ENCODE assay signal across 11 cellular contexts in the genomic region with DNA sequence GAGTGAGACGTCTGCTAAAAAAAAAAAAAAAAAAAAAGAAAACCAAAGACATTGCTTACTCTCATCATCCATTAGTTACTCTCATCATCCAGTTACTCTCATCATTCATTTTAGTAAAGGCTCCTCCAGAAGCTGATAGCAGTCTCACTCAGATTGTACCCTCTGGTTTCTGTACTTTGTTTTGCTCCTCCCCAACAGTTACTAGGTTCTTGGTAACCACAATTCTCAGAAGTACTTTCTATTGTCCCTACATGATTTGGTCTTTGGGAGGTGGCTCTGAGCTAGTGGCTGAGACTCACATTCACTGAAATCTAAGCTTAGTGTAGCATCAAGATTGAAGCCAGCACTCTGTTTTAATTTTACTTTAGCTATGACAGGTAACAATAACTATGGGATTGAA. TPM values are rescaled to one million over a fixed set of nuclear protein-coding genes. Genes with fewer than 3 reads are reported as not detected.
DNase-seq lines count a peak whose midpoint lies in the region; ATAC-seq and TF ChIP-seq lines count a peak whose summit lies in the region.
"Had no signal": no experiment of that assay in that cellular context is flagged by ENCODE, and none has a peak within 500 bp of the region (broad histone marks: within the 10 kb centered on the region; RNA-seq: fewer than 3 reads in every experiment).

No MANE protein-coding gene starts in this region.

- H3K4me2 ChIP-seq in KMS-11: peak overlapping the region; percentile 32; the same call in 1 of the 2 replicates

- H3K4me1 Mint-ChIP-seq in activated naive CD8-positive, alpha-beta T cell (ENCODE audit: low read depth): peaks cover 17% of the 10 kb centered on the region
- H3K4me1 Mint-ChIP-seq in activated naive CD8-positive, alpha-beta T cell treated with anti-CD3 and anti-CD28 coated beads for 36 hours: peaks cover 15% of the 10 kb centered on the region
- peaks cover 50% of the 10 kb centered on the region for H3K4me1 Mint-ChIP-seq in stimulated activated memory B cell treated with anti-CD40 and anti-IgM and Interleukin-4, amounts not matched to agents 10 μg/mL and 1 μg/mL and 100 μg/mL, for 72 hours
- H3K4me1 Mint-ChIP-seq in WTC11: no peaks in the 10 kb centered on the region
- H3K4me1 Mint-ChIP-seq: endodermal cell had no signal

- peak; percentile 58 for ATAC-seq in GM21619 (IDR thresholded peaks at IDR 0.05; ENCODE audit: unreplicated experiment)
- ATAC-seq in stimulated activated memory B cell treated with anti-CD40 and anti-IgM and Interleukin-4, amounts not matched to agents 10 μg/mL and 1 μg/mL and 100 μg/mL, for 72 hours: peak; percentile 81
- ATAC-seq in WTC11: no peak

- DNase-seq in activated naive CD8-positive, alpha-beta T cell treated with anti-CD3 and anti-CD28 coated beads for 36 hours: no peak
- no peak for DNase-seq in uterus
- no peak for DNase-seq in WTC11 (ENCODE audit: low spot score)
- no peak for DNase-seq in KG1 (lab: John Stamatoyannopoulos, UW)
- DNase-seq: activated naive CD4-positive, alpha-beta T cell treated with Interleukin-2 at 50 U/mL for 16 hours; endodermal cell; NK-92 treated with Interleukin-12 subunit alpha and Interleukin-12 subunit beta, amount 100 ng/mL, for 24 hours had no signal

- no peak overlapping the region for H2AFZ ChIP-seq in KMS-11 (ENCODE audit: low read depth)

- peak overlapping the region; percentile 2 for H3K27ac Mint-ChIP-seq in activated naive CD8-positive, alpha-beta T cell
- no peak overlapping the region for H3K27ac Mint-ChIP-seq in activated naive CD8-positive, alpha-beta T cell treated with anti-CD3 and anti-CD28 coated beads for 36 hours
- peak overlapping the region; percentile 5 for H3K27ac Mint-ChIP-seq in stimulated activated memory B cell treated with anti-CD40 and anti-IgM and Interleukin-4, amounts not matched to agents 10 μg/mL and 1 μg/mL and 100 μg/mL, for 72 hours
- H3K27ac Mint-ChIP-seq in WTC11: no peak overlapping the region
- H3K27ac Mint-ChIP-seq: endodermal cell had no signal

- no peak for TF ChIP-seq POLR2A in uterus (IDR thresholded peaks at IDR 0.05)

- H3K9me3 ChIP-seq in uterus: no peaks in the 10 kb centered on the region

- H3K4me1 ChIP-seq in KMS-11 (ENCODE audit: low read depth, poor library complexity, severe bottlenecking): peaks cover 31% of the 10 kb centered on the region
- no peaks in the 10 kb centered on the region for H3K4me1 ChIP-seq in uterus

- CTCF ChIA-PET in WTC11 (lab: Charles Lee): interaction anchor here (1.0 to 3.1 kb wide), 3 partner anchors 10 to 113 kb away, joined by 3 to 12 read pairs (median 12); no protein-coding TSS in a partner anchor

- H3K27me3 Mint-ChIP-seq in activated naive CD8-positive, alpha-beta T cell: peaks cover 3% of the 10 kb centered on the region
- peaks cover 2% of the 10 kb centered on the region for H3K27me3 Mint-ChIP-seq in activated naive CD8-positive, alpha-beta T cell treated with anti-CD3 and anti-CD28 coated beads for 36 hours
- H3K27me3 Mint-ChIP-seq in stimulated activated memory B cell treated with anti-CD40 and anti-IgM and Interleukin-4, amounts not matched to agents 10 μg/mL and 1 μg/mL and 100 μg/mL, for 72 hours: no peaks in the 10 kb centered on the region
- peaks cover 58% of the 10 kb centered on the region for H3K27me3 Mint-ChIP-seq in WTC11 (ENCODE audit: low read depth)

- H3K9me3 Mint-ChIP-seq in activated naive CD8-positive, alpha-beta T cell (ENCODE audit: low read depth): no peaks in the 10 kb centered on the region
- no peaks in the 10 kb centered on the region for H3K9me3 Mint-ChIP-seq in activated naive CD8-positive, alpha-beta T cell treated with anti-CD3 and anti-CD28 coated beads for 36 hours
- no peaks in the 10 kb centered on the region for H3K9me3 Mint-ChIP-seq in stimulated activated memory B cell treated with anti-CD40 and anti-IgM and Interleukin-4, amounts not matched to agents 10 μg/mL and 1 μg/mL and 100 μg/mL, for 72 hours
- H3K9me3 Mint-ChIP-seq in WTC11: peaks cover 26% of the 10 kb centered on the region

- no peaks in the 10 kb centered on the region for H3K36me3 ChIP-seq in KMS-11 (ENCODE audit: insufficient read depth)
- no peaks in the 10 kb centered on the region for H3K36me3 ChIP-seq in uterus

- H3K4me3 ChIP-seq in KMS-11 (IDR thresholded peaks at IDR 0.05; ENCODE audit: insufficient read depth, low read depth, low read length) (no peak overlapping the region), uterus (no peak overlapping the region)

- no peaks in the 10 kb centered on the region for H3K36me3 Mint-ChIP-seq in activated naive CD8-positive, alpha-beta T cell
- H3K36me3 Mint-ChIP-seq in activated naive CD8-positive, alpha-beta T cell treated with anti-CD3 and anti-CD28 coated beads for 36 hours: no peaks in the 10 kb centered on the region
- H3K36me3 Mint-ChIP-seq in stimulated activated memory B cell treated with anti-CD40 and anti-IgM and Interleukin-4, amounts not matched to agents 10 μg/mL and 1 μg/mL and 100 μg/mL, for 72 hours: no peaks in the 10 kb centered on the region
- peaks cover 3% of the 10 kb centered on the region for H3K36me3 Mint-ChIP-seq in WTC11

- intact Hi-C loops in uterus (cut with DNase I; ENCODE audit: low total_unique reads): no loop called here

- H3K27ac ChIP-seq in KMS-11 (no peak overlapping the region), uterus (peak overlapping the region in 1 of 2 donors; percentile 73)

- H3K79me2 ChIP-seq in KMS-11 (ENCODE audit: insufficient read depth, low read depth): no peaks in the 10 kb centered on the region

- POLR2A ChIA-PET in WTC11 (lab: Charles Lee): no interaction called here

- no peak for TF ChIP-seq CTCF in KMS-11 (conservative IDR thresholded peaks at IDR 0.05; ENCODE audit: low read depth, low read length)
- no peak for TF ChIP-seq CTCF in uterus (IDR thresholded peaks at IDR 0.05)
- no peak for TF ChIP-seq CTCF in WTC11 (IDR thresholded peaks at IDR 0.05)

- peak overlapping the region; percentile 6 for H3K4me3 Mint-ChIP-seq in activated naive CD8-positive, alpha-beta T cell
- no peak overlapping the region for H3K4me3 Mint-ChIP-seq in activated naive CD8-positive, alpha-beta T cell treated with anti-CD3 and anti-CD28 coated beads for 36 hours
- no peak overlapping the region for H3K4me3 Mint-ChIP-seq in stimulated activated memory B cell treated with anti-CD40 and anti-IgM and Interleukin-4, amounts not matched to agents 10 μg/mL and 1 μg/mL and 100 μg/mL, for 72 hours
- no peak overlapping the region for H3K4me3 Mint-ChIP-seq in WTC11
- H3K4me3 Mint-ChIP-seq: endodermal cell had no signal

- H3K27me3 ChIP-seq in KMS-11 (ENCODE audit: insufficient read depth, low read depth): no peaks in the 10 kb centered on the region
- H3K27me3 ChIP-seq in uterus: peaks cover 0 to 6% of the 10 kb centered on the region in 2 donors

- H3K9ac ChIP-seq in KMS-11: no peak overlapping the region

- H4K20me1 ChIP-seq in KMS-11 (ENCODE audit: insufficient read depth): no peaks in the 10 kb centered on the region

TF ChIP-seq in WTC11, 78 proteins besides CTCF, POLR2A, EP300 and RAD21:
- no peak for TF ChIP-seq NFE2L1 (CRISPR knock-in tag; IDR thresholded peaks at IDR 0.05)
- TF ChIP-seq, protein P1, sequence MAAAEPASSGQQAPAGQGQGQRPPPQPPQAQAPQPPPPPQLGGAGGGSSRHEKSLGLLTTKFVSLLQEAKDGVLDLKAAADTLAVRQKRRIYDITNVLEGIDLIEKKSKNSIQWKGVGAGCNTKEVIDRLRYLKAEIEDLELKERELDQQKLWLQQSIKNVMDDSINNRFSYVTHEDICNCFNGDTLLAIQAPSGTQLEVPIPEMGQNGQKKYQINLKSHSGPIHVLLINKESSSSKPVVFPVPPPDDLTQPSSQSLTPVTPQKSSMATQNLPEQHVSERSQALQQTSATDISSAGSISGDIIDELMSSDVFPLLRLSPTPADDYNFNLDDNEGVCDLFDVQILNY (CRISPR knock-in tag; IDR thresholded peaks at IDR 0.05): no peak
- TF ChIP-seq, protein P2, sequence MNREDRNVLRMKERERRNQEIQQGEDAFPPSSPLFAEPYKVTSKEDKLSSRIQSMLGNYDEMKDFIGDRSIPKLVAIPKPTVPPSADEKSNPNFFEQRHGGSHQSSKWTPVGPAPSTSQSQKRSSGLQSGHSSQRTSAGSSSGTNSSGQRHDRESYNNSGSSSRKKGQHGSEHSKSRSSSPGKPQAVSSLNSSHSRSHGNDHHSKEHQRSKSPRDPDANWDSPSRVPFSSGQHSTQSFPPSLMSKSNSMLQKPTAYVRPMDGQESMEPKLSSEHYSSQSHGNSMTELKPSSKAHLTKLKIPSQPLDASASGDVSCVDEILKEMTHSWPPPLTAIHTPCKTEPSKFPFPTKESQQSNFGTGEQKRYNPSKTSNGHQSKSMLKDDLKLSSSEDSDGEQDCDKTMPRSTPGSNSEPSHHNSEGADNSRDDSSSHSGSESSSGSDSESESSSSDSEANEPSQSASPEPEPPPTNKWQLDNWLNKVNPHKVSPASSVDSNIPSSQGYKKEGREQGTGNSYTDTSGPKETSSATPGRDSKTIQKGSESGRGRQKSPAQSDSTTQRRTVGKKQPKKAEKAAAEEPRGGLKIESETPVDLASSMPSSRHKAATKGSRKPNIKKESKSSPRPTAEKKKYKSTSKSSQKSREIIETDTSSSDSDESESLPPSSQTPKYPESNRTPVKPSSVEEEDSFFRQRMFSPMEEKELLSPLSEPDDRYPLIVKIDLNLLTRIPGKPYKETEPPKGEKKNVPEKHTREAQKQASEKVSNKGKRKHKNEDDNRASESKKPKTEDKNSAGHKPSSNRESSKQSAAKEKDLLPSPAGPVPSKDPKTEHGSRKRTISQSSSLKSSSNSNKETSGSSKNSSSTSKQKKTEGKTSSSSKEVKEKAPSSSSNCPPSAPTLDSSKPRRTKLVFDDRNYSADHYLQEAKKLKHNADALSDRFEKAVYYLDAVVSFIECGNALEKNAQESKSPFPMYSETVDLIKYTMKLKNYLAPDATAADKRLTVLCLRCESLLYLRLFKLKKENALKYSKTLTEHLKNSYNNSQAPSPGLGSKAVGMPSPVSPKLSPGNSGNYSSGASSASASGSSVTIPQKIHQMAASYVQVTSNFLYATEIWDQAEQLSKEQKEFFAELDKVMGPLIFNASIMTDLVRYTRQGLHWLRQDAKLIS (CRISPR knock-in tag; IDR thresholded peaks at IDR 0.05; ENCODE audit: borderline replicate concordance): no peak

RNA-seq across cellular contexts. Expression of a gene that starts 14.3 kb away (rescaled TPM):
- not detected for total RNA-seq in activated naive CD8-positive, alpha-beta T cell treated with anti-CD3 and anti-CD28 coated beads for 36 hours
- total RNA-seq in uterus (not detected), WTC11 (2021) (0.24 TPM in 1 of 3 replicates, not detected in the others)
- total RNA-seq: endodermal cell had no signal

RNA-seq across cellular contexts. Expression of a gene that starts 17.5 kb away (rescaled TPM):
- total RNA-seq in activated naive CD8-positive, alpha-beta T cell treated with anti-CD3 and anti-CD28 coated beads for 36 hours: 10 to 100 TPM; 54.5 to 63.0 TPM
- total RNA-seq in uterus (10 to 100 TPM; 25.8 to 89.4 (median 32.9) TPM), WTC11 (2021) (77.6 to 85.6 TPM (median 82.6 TPM) in 3 replicates)

RNA-seq across cellular contexts. Expression of a gene that starts 30.1 kb away (rescaled TPM):
- total RNA-seq in activated naive CD8-positive, alpha-beta T cell treated with anti-CD3 and anti-CD28 coated beads for 36 hours: under 1 TPM; 0.10 to 0.48 TPM
- total RNA-seq in uterus: 10 to 100 TPM in 1 of 4 donors, 1 to 10 TPM in 1, under 1 TPM in 1, not detected in 1; 0.83 to 14.1 (median 3.4) TPM
- total RNA-seq in WTC11 (2021): 0.96 to 2.3 TPM (median 1.2 TPM) in 3 replicates

RNA-seq across cellular contexts. Expression of a gene that starts 59.6 kb away (rescaled TPM):
- total RNA-seq in activated naive CD8-positive, alpha-beta T cell treated with anti-CD3 and anti-CD28 coated beads for 36 hours: 10 to 100 TPM; 21.3 to 28.0 TPM
- 10 to 100 TPM; 18.2 to 36.7 (median 21.6) TPM for total RNA-seq in uterus
- total RNA-seq in WTC11 (2021): 18.8 to 34.8 TPM (median 32.6 TPM) in 3 replicates

Comparison
In these comparisons a context has a peak if more than half of its experiments do, and no peak if none do; other contexts are left out.
1. H3K27ac Mint-ChIP-seq: peak in activated naive CD8-positive, alpha-beta T cell (single experiment) and stimulated activated memory B cell treated with anti-CD40 and anti-IgM and Interleukin-4, amounts not matched to agents 10 μg/mL and 1 μg/mL and 100 μg/mL, for 72 hours (single experiment); none in activated naive CD8-positive, alpha-beta T cell treated with anti-CD3 and anti-CD28 coated beads for 36 hours (single experiment) and WTC11 (single experiment).